Comparison of ENCODE assay signal across 22 cellular contexts in genomic region chr12:108215458-108215857, GRCh38.
"Had no signal": no experiment of that assay in that cellular context is flagged by ENCODE, and none has a peak within 500 bp of the region (broad histone marks: within the 10 kb centered on the region; RNA-seq: fewer than 3 reads in every experiment).

No MANE protein-coding gene starts in this region.

- H3K4me3 ChIP-seq: hepatocyte, lung, testis, tibial nerve, upper lobe of right lung, vagina had no signal

- H2AFZ ChIP-seq: hepatocyte had no signal

- H3K79me2 ChIP-seq: hepatocyte had no signal

- H3K27me3 ChIP-seq: foreskin keratinocyte, hepatocyte, neutrophil, testis, tibial nerve, vagina had no signal

- ATAC-seq: foreskin keratinocyte; left colon; left ventricle myocardium superior; sciatic nerve; stimulated activated naive B cell treated with anti-CD40 and anti-IgM and Interleukin-4, amounts not matched to agents 10 μg/mL and 1 μg/mL and 100 μg/mL, for 72 hours; stimulated activated naive CD8-positive, alpha-beta T cell treated with anti-CD3 and anti-CD28 coated beads, Interleukin-15, amount 100 ng/mL, for 72 hours; upper lobe of right lung had no signal

- DNase-seq: dermis blood vessel endothelial cell; endodermal cell; erythroblast; foreskin keratinocyte; head of caudate nucleus; left colon; left ventricle myocardium superior; mesenchymal stem cell; naive B cell; posterior cingulate gyrus; stimulated activated CD4-positive, alpha-beta T cell treated with anti-CD3 and anti-CD28 coated beads, Interleukin-2, amount 100 ng/mL, for 24 hours; stimulated activated CD4-positive, alpha-beta T cell treated with anti-CD3 and anti-CD28 coated beads, Interleukin-4, amount 100 ng/mL, for 4 hours; stimulated activated naive B cell treated with anti-CD40 and anti-IgM and Interleukin-4, amounts not matched to agents 10 μg/mL and 1 μg/mL and 100 μg/mL, for 72 hours; stimulated activated naive CD8-positive, alpha-beta T cell treated with anti-CD3 and anti-CD28 coated beads, Interleukin-15, amount 100 ng/mL, for 72 hours; testis; upper lobe of right lung had no signal

- H3K27ac ChIP-seq: foreskin keratinocyte, hepatocyte, neutrophil, testis, tibial nerve, upper lobe of right lung, vagina had no signal

- H3K36me3 ChIP-seq: neutrophil, tibial nerve, upper lobe of right lung, vagina had no signal

- H3K9me3 ChIP-seq: neutrophil, testis, tibial nerve, upper lobe of right lung, vagina had no signal

- H3K4me2 ChIP-seq: hepatocyte had no signal
